10 cellular contexts compared by ENCODE assay signal in genomic region chr5:65062684-65063083, GRCh38.
DNase-seq lines count a peak whose midpoint lies in the region; ATAC-seq and TF ChIP-seq lines count a peak whose summit lies in the region.
"Had no signal": no experiment of that assay in that cellular context is flagged by ENCODE, and none has a peak within 500 bp of the region (broad histone marks: within the 10 kb centered on the region; RNA-seq: fewer than 3 reads in every experiment).

No MANE protein-coding gene starts in this region.

- H3K4me1 Mint-ChIP-seq in osteocyte (ENCODE audit: unreplicated experiment) (peaks cover 31% of the 10 kb centered on the region), Calu3 (ENCODE audit: low read depth, unreplicated experiment) (no peaks in the 10 kb centered on the region)

- H3K4me1 ChIP-seq in BLaER1 (peaks cover 60% of the 10 kb centered on the region), MM.1S (ENCODE audit: low read length) (no peaks in the 10 kb centered on the region)

- DNase-seq in NCI-H524 treated with DMSO at 0.1 percent for 48 hours (lab: John Stamatoyannopoulos, UW) (peak; percentile 27), epithelial cell of esophagus (ENCODE audit: low read depth) (peak; percentile 93), osteocyte (ENCODE audit: extremely low spot score, unreplicated experiment) (no peak), NCI-H1694 (lab: John Stamatoyannopoulos, UW) (no peak), MM.1S (no peak), Calu3 (no peak)
- DNase-seq: activated CD8-positive, alpha-beta memory T cell treated with anti-CD3 and anti-CD28 coated beads, Interleukin-2, amount 50 U/mL, for 4 hours; NCI-H345 had no signal

- no peaks in the 10 kb centered on the region for H3K9me2 ChIP-seq in MM.1S (replicated peaks; ENCODE audit: insufficient read depth, low read length)

- no peak for ATAC-seq in HG02981 (IDR thresholded peaks at IDR 0.05; ENCODE audit: unreplicated experiment)

- no peak overlapping the region for H3K4me3 ChIP-seq in BLaER1
- H3K4me3 ChIP-seq in epithelial cell of esophagus (ENCODE audit: low read length) = no peak overlapping the region
- H3K4me3 ChIP-seq in MM.1S (ENCODE audit: low read length) = no peak overlapping the region

- H3K36me3 Mint-ChIP-seq in osteocyte (ENCODE audit: unreplicated experiment) (no peaks in the 10 kb centered on the region), Calu3 (ENCODE audit: insufficient read depth, unreplicated experiment) (no peaks in the 10 kb centered on the region)

- no peak for TF ChIP-seq CTCF in epithelial cell of esophagus (IDR thresholded peaks at IDR 0.05; ENCODE audit: insufficient read depth, low read depth, low read length, missing control alignments)
- TF ChIP-seq CTCF in osteocyte (IDR thresholded peaks at IDR 0.05) = no peak
- TF ChIP-seq CTCF in MM.1S (IDR thresholded peaks at IDR 0.05; ENCODE audit: low read length) = no peak
- TF ChIP-seq CTCF in Calu3 (IDR thresholded peaks at IDR 0.05; ENCODE audit: unreplicated experiment) = no peak

- H3K27ac ChIP-seq in BLaER1 = peak overlapping the region; percentile 72; the same call in 1 of the 2 replicates
- H3K27ac ChIP-seq in MM.1S (ENCODE audit: low read length) = no peak overlapping the region

- H3K36me3 ChIP-seq in BLaER1 (no peaks in the 10 kb centered on the region), MM.1S (replicated peaks; ENCODE audit: insufficient read depth, low read length) (no peaks in the 10 kb centered on the region)

- no peaks in the 10 kb centered on the region for H3K27me3 ChIP-seq in BLaER1
- H3K27me3 ChIP-seq in MM.1S (replicated peaks; ENCODE audit: insufficient read depth, low read length) = no peaks in the 10 kb centered on the region

- CTCF ChIA-PET in Calu3 (lab: Charles Lee) = no interaction called here

- intact Hi-C loops in Calu3 (cut with micrococcal nuclease; ENCODE audit: unreplicated experiment) = no loop called here

- H3K4me3 Mint-ChIP-seq in osteocyte (ENCODE audit: unreplicated experiment) (peak overlapping the region; percentile 28), Calu3 (ENCODE audit: low read depth, unreplicated experiment) (no peak overlapping the region)

- no peaks in the 10 kb centered on the region for H3F3A ChIP-seq in MM.1S (ENCODE audit: insufficient read depth, low read length)

- H3K79me2 ChIP-seq in MM.1S (ENCODE audit: low read length) = no peaks in the 10 kb centered on the region

- peak overlapping the region; percentile 70 for H3K4me2 ChIP-seq in BLaER1
- no peak overlapping the region for H3K4me2 ChIP-seq in MM.1S (ENCODE audit: low read depth, low read length)

- H3K9me3 ChIP-seq in BLaER1 (peaks cover 4% of the 10 kb centered on the region; the same call in 1 of the 2 replicates), MM.1S (replicated peaks; ENCODE audit: insufficient read depth, low read length) (no peaks in the 10 kb centered on the region)

- H2AFZ ChIP-seq in MM.1S (ENCODE audit: low read length) = no peak overlapping the region

- H3K9me3 Mint-ChIP-seq in osteocyte (ENCODE audit: unreplicated experiment) = no peaks in the 10 kb centered on the region
- H3K9me3 Mint-ChIP-seq in Calu3 (ENCODE audit: low read depth, unreplicated experiment) = no peaks in the 10 kb centered on the region

- BruUV-seq in Calu3 (replicated peaks; lab: Mats Ljungman, UMichigan) = no TSS peak

- H4K20me1 ChIP-seq in BLaER1 (no peaks in the 10 kb centered on the region), MM.1S (ENCODE audit: insufficient read depth, low read length) (no peaks in the 10 kb centered on the region)

- peak overlapping the region; percentile 94 for H3K27ac Mint-ChIP-seq in osteocyte (ENCODE audit: unreplicated experiment)
- no peak overlapping the region for H3K27ac Mint-ChIP-seq in Calu3 (ENCODE audit: unreplicated experiment)

- H3K27me3 Mint-ChIP-seq in osteocyte (ENCODE audit: unreplicated experiment) (no peaks in the 10 kb centered on the region), Calu3 (ENCODE audit: unreplicated experiment) (no peaks in the 10 kb centered on the region)

- H3K9ac ChIP-seq in BLaER1 (no peak overlapping the region), MM.1S (ENCODE audit: low read length) (no peak overlapping the region)

Comparison
In these comparisons a context has a peak if more than half of its experiments do, and no peak if none do; other contexts are left out.
1. DNase-seq: peak in NCI-H524 treated with DMSO at 0.1 percent for 48 hours (single experiment) and epithelial cell of esophagus (single experiment); none in osteocyte (single experiment), NCI-H1694 (single experiment), MM.1S (single experiment) and Calu3 (single experiment).